9 cellular contexts compared by ENCODE assay signal in genomic region chr7:117008849-117009531, GRCh38. TPM values are rescaled to one million over a fixed set of nuclear protein-coding genes. Genes with fewer than 3 reads are reported as not detected.
A peak's percentile ranks its signal among the peaks of the same experiment; 100 is the strongest.
DNase-seq lines count a peak whose midpoint lies in the region; ATAC-seq and TF ChIP-seq lines count a peak whose summit lies in the region.
"Had no signal": no experiment of that assay in that cellular context is flagged by ENCODE, and none has a peak within 500 bp of the region (broad histone marks: within the 10 kb centered on the region; RNA-seq: fewer than 3 reads in every experiment).

No MANE protein-coding gene starts in this region.

- TF ChIP-seq CTCF in DND-41 (IDR thresholded peaks at IDR 0.05; ENCODE audit: borderline replicate concordance, extremely low read depth, low read length, poor library complexity, severe bottlenecking) (no peak), HFF-Myc (IDR thresholded peaks at IDR 0.05; ENCODE audit: low read depth, low read length, missing control alignments) (no peak)

- no peak overlapping the region for H3K4me3 ChIP-seq in DND-41 (ENCODE audit: low read depth in 1 of 2, low read length in 2 of 2)
- H3K4me3 ChIP-seq in HFF-Myc (replicated peaks; ENCODE audit: low read depth, low read length) = no peak overlapping the region

- no peaks in the 10 kb centered on the region for H3K36me3 Mint-ChIP-seq in T-helper 1 cell treated with Interleukin-12 subunit alpha and Interleukin-12 subunit beta and Interleukin-4 antibody, amounts not matched to agents 30 μg/mL and 1 μg/mL, for 36 hours (ENCODE audit: low read depth)
- H3K36me3 Mint-ChIP-seq in immature natural killer cell = no peaks in the 10 kb centered on the region

- H3K36me3 ChIP-seq in DND-41 (ENCODE audit: insufficient read depth, low read length) = no peaks in the 10 kb centered on the region

- H3K27me3 ChIP-seq in DND-41 (ENCODE audit: insufficient read depth, low read length, poor library complexity) = peaks cover 11% of the 10 kb centered on the region

- peaks cover 60% of the 10 kb centered on the region for H3K27me3 Mint-ChIP-seq in T-helper 1 cell treated with Interleukin-12 subunit alpha and Interleukin-12 subunit beta and Interleukin-4 antibody, amounts not matched to agents 30 μg/mL and 1 μg/mL, for 36 hours (ENCODE audit: low read depth)
- H3K27me3 Mint-ChIP-seq in immature natural killer cell (ENCODE audit: low read depth in 3 of 3) = peaks cover 0 to 10% (median 3%) of the 10 kb centered on the region in 3 donors

- no peak overlapping the region for H3K27ac ChIP-seq in DND-41 (ENCODE audit: low read length)

- DNase-seq in DND-41 = peak; percentile 32
- DNase-seq in HFF-Myc (ENCODE audit: extremely low read depth, low read depth) = peak; percentile 42
- DNase-seq in immature natural killer cell = peak; percentile 25 to 35 (median 30)
- no peak for DNase-seq in T-helper 9 cell
- no peak for DNase-seq in middle frontal gyrus (ENCODE audit: extremely low spot score, low spot score)
- DNase-seq: NCI-H510A had no signal

- no peaks in the 10 kb centered on the region for H3K79me2 ChIP-seq in DND-41 (ENCODE audit: insufficient read depth, low read length)

- no peaks in the 10 kb centered on the region for H3K9me3 Mint-ChIP-seq in T-helper 1 cell treated with Interleukin-12 subunit alpha and Interleukin-12 subunit beta and Interleukin-4 antibody, amounts not matched to agents 30 μg/mL and 1 μg/mL, for 36 hours
- no peaks in the 10 kb centered on the region for H3K9me3 Mint-ChIP-seq in immature natural killer cell

- H4K20me1 ChIP-seq in DND-41 (ENCODE audit: insufficient read depth, low read length) = no peaks in the 10 kb centered on the region

- H3K9me3 ChIP-seq in DND-41 (ENCODE audit: insufficient read depth, low read length, severe bottlenecking) = no peaks in the 10 kb centered on the region

- H3K4me1 ChIP-seq in DND-41 (ENCODE audit: insufficient read depth, low read length) = peaks cover 13% of the 10 kb centered on the region

- peaks cover 26% of the 10 kb centered on the region for H3K4me1 Mint-ChIP-seq in T-helper 1 cell treated with Interleukin-12 subunit alpha and Interleukin-12 subunit beta and Interleukin-4 antibody, amounts not matched to agents 30 μg/mL and 1 μg/mL, for 36 hours (ENCODE audit: low read depth)
- peaks cover 30 to 54% of the 10 kb centered on the region in 2 donors for H3K4me1 Mint-ChIP-seq in immature natural killer cell

- H3K4me2 ChIP-seq in DND-41 (ENCODE audit: insufficient read depth, low read length) = no peak overlapping the region

- no peak overlapping the region for H3K9ac ChIP-seq in DND-41 (ENCODE audit: low read depth, low read length)

- ATAC-seq in DND-41 (ENCODE audit: insufficient read depth, low read depth) = peak; percentile 91
- ATAC-seq in HG03439 (IDR thresholded peaks at IDR 0.05; ENCODE audit: unreplicated experiment) = no peak
- no peak for ATAC-seq in HG02973 (IDR thresholded peaks at IDR 0.05; ENCODE audit: unreplicated experiment)

- no peak overlapping the region for H2AFZ ChIP-seq in DND-41 (ENCODE audit: low read depth, low read length)

- peak overlapping the region; percentile 26 for H3K27ac Mint-ChIP-seq in T-helper 1 cell treated with Interleukin-12 subunit alpha and Interleukin-12 subunit beta and Interleukin-4 antibody, amounts not matched to agents 30 μg/mL and 1 μg/mL, for 36 hours
- H3K27ac Mint-ChIP-seq in immature natural killer cell = peak overlapping the region in 2 of 6 donors; percentile 6 to 63

- H3K4me3 Mint-ChIP-seq in T-helper 1 cell treated with Interleukin-12 subunit alpha and Interleukin-12 subunit beta and Interleukin-4 antibody, amounts not matched to agents 30 μg/mL and 1 μg/mL, for 36 hours = no peak overlapping the region
- peak overlapping the region; percentile 40 to 73 (median 68) for H3K4me3 Mint-ChIP-seq in immature natural killer cell

RNA-seq across cellular contexts. Expression of gene ST7, which starts 55.7 kb away (rescaled TPM):
- 10 to 100 TPM; 11.3 to 14.7 (median 14.2) TPM for polyA plus RNA-seq in immature natural killer cell

Comparison
In these comparisons a context has a peak if more than half of its experiments do, and no peak if none do; other contexts are left out.
1. DNase-seq: peak in DND-41 (single experiment), HFF-Myc (single experiment) and immature natural killer cell (3 of 3); none in T-helper 9 cell (single experiment) and middle frontal gyrus (single experiment).